In genomic region chr9:123637940-123638634, GRCh38 we compare ENCODE assay signal across 8 cellular contexts.
DNase-seq lines count a peak whose midpoint lies in the region; ATAC-seq and TF ChIP-seq lines count a peak whose summit lies in the region.

No MANE protein-coding gene starts in this region.

- TF ChIP-seq CTCF in vagina (IDR thresholded peaks at IDR 0.05) (no peak), endodermal cell (conservative IDR thresholded peaks at IDR 0.05) (no peak)

- peaks cover 0 to 3% of the 10 kb centered on the region in 2 donors for H3K36me3 Mint-ChIP-seq in stimulated activated naive B cell treated with anti-CD40 and anti-IgM and Interleukin-4, amounts not matched to agents 10 μg/mL and 1 μg/mL and 100 μg/mL, for 72 hours
- H3K36me3 Mint-ChIP-seq in endodermal cell (ENCODE audit: low read depth): no peaks in the 10 kb centered on the region

- intact Hi-C loops in vagina (cut with DNase I): no loop called here
- intact Hi-C loops in posterior cingulate gyrus (cut with DNase I): no loop called here

- ATAC-seq in stimulated activated naive B cell treated with anti-CD40 and anti-IgM and Interleukin-4, amounts not matched to agents 10 μg/mL and 1 μg/mL and 100 μg/mL, for 72 hours (replicated peaks): peak; percentile 80 to 83

- H3K9ac ChIP-seq in endodermal cell (ENCODE audit: extremely low read depth, low read length, poor library complexity, severe bottlenecking): no peak overlapping the region

- no peak for TF ChIP-seq POLR2A in vagina (IDR thresholded peaks at IDR 0.05)

- H3K4me3 Mint-ChIP-seq in stimulated activated naive B cell treated with anti-CD40 and anti-IgM and Interleukin-4, amounts not matched to agents 10 μg/mL and 1 μg/mL and 100 μg/mL, for 72 hours: peak overlapping the region; percentile 86 to 88
- H3K4me3 Mint-ChIP-seq in endodermal cell: no peak overlapping the region

- DNase-seq in NCI-H510A treated with DMSO at 0.1 percent for 48 hours (lab: John Stamatoyannopoulos, UW) (peak; percentile 13), NCI-H510A (lab: John Stamatoyannopoulos, UW) (no peak), NCI-H2196 treated with DMSO at 0.1 percent for 48 hours (lab: John Stamatoyannopoulos, UW; ENCODE audit: unreplicated experiment) (peak; percentile 10), dermis blood vessel endothelial cell (peak; percentile 15), vagina (ENCODE audit: extremely low spot score in 2 of 2) (no peak), endodermal cell (no peak), posterior cingulate gyrus (no peak)
- DNase-seq in stimulated activated naive B cell treated with anti-CD40 and anti-IgM and Interleukin-4, amounts not matched to agents 10 μg/mL and 1 μg/mL and 100 μg/mL, for 72 hours: no peak

- no peaks in the 10 kb centered on the region for H3K36me3 ChIP-seq in vagina
- H3K36me3 ChIP-seq in endodermal cell (ENCODE audit: control insufficient read depth, insufficient read depth, low read length): no peaks in the 10 kb centered on the region

- 76 to 94% methylated on average over 3 to 10 of the region's 10 CpGs for WGBS in endodermal cell (ENCODE audit: insufficient coverage in 1 of 2, insufficient read length in 1 of 2), 2 experiments

- H3K4me1 Mint-ChIP-seq in stimulated activated naive B cell treated with anti-CD40 and anti-IgM and Interleukin-4, amounts not matched to agents 10 μg/mL and 1 μg/mL and 100 μg/mL, for 72 hours: peaks cover 12 to 21% of the 10 kb centered on the region in 2 donors
- peaks cover 42% of the 10 kb centered on the region for H3K4me1 Mint-ChIP-seq in endodermal cell

- H3K4me1 ChIP-seq in vagina (peaks cover 6% of the 10 kb centered on the region), endodermal cell (ENCODE audit: control insufficient read depth, insufficient read depth, low read length) (peaks cover 11% of the 10 kb centered on the region)

- no peaks in the 10 kb centered on the region for H3K27me3 Mint-ChIP-seq in stimulated activated naive B cell treated with anti-CD40 and anti-IgM and Interleukin-4, amounts not matched to agents 10 μg/mL and 1 μg/mL and 100 μg/mL, for 72 hours
- no peaks in the 10 kb centered on the region for H3K27me3 Mint-ChIP-seq in endodermal cell (ENCODE audit: insufficient read depth)

- H3K9me3 Mint-ChIP-seq in stimulated activated naive B cell treated with anti-CD40 and anti-IgM and Interleukin-4, amounts not matched to agents 10 μg/mL and 1 μg/mL and 100 μg/mL, for 72 hours: no peaks in the 10 kb centered on the region
- no peaks in the 10 kb centered on the region for H3K9me3 Mint-ChIP-seq in endodermal cell

- no peaks in the 10 kb centered on the region for H3K27me3 ChIP-seq in vagina
- H3K27me3 ChIP-seq in endodermal cell (ENCODE audit: control insufficient read depth, insufficient read depth, low read length, poor library complexity, severe bottlenecking): no peaks in the 10 kb centered on the region

- H3K9me3 ChIP-seq in vagina: no peaks in the 10 kb centered on the region
- no peaks in the 10 kb centered on the region for H3K9me3 ChIP-seq in endodermal cell (ENCODE audit: control insufficient read depth, low read length)

- H3K27ac Mint-ChIP-seq in stimulated activated naive B cell treated with anti-CD40 and anti-IgM and Interleukin-4, amounts not matched to agents 10 μg/mL and 1 μg/mL and 100 μg/mL, for 72 hours: peak overlapping the region; percentile 75
- no peak overlapping the region for H3K27ac Mint-ChIP-seq in endodermal cell

- H3K4me3 ChIP-seq in vagina: peak overlapping the region in 1 of 2 donors; percentile 16
- H3K4me3 ChIP-seq in endodermal cell (ENCODE audit: low read length): no peak overlapping the region

- H3K27ac ChIP-seq in vagina: no peak overlapping the region
- H3K27ac ChIP-seq in endodermal cell (ENCODE audit: low read depth, low read length): no peak overlapping the region

Comparison
In these comparisons a context has a peak if more than half of its experiments do, and no peak if none do; other contexts are left out.
1. DNase-seq: peak in NCI-H510A treated with DMSO at 0.1 percent for 48 hours (single experiment), NCI-H2196 treated with DMSO at 0.1 percent for 48 hours (single experiment) and dermis blood vessel endothelial cell (single experiment); none in NCI-H510A (single experiment), stimulated activated naive B cell treated with anti-CD40 and anti-IgM and Interleukin-4, amounts not matched to agents 10 μg/mL and 1 μg/mL and 100 μg/mL, for 72 hours (single experiment), vagina (0 of 2), endodermal cell (single experiment) and posterior cingulate gyrus (0 of 10).